21 cellular contexts compared by ENCODE assay signal in genomic region chr12:65946419-65946818, GRCh38.
DNase-seq lines count a peak whose midpoint lies in the region; ATAC-seq and TF ChIP-seq lines count a peak whose summit lies in the region.
"Had no signal": no experiment of that assay in that cellular context is flagged by ENCODE, and none has a peak within 500 bp of the region (broad histone marks: within the 10 kb centered on the region; RNA-seq: fewer than 3 reads in every experiment).

No MANE protein-coding gene starts in this region.

- TF ChIP-seq CTCF in HCT116 (IDR thresholded peaks at IDR 0.05 in 2 of 3, conservative IDR thresholded peaks at IDR 0.05 in 1 of 3; ENCODE audit: borderline replicate concordance in 1 of 3, insufficient read depth in 1 of 3, low read depth in 2 of 3, low read length in 2 of 3) = no peak
- no peak for TF ChIP-seq CTCF in RWPE2 (IDR thresholded peaks at IDR 0.05; ENCODE audit: poor library complexity, severe bottlenecking)
- no peak for TF ChIP-seq CTCF in left ventricle myocardium inferior (IDR thresholded peaks at IDR 0.05; ENCODE audit: borderline replicate concordance)

- H2AFZ ChIP-seq in ACC112 (ENCODE audit: low read length, unreplicated experiment) (no peak overlapping the region), HCT116 (ENCODE audit: low read depth, low read length, poor library complexity, severe bottlenecking) (no peak overlapping the region), mesenchymal stem cell (ENCODE audit: low read depth, low read length) (no peak overlapping the region)

- ATAC-seq in HCT116 = no peak
- no peak for ATAC-seq in RWPE2 (ENCODE audit: low read depth)
- no peak for ATAC-seq in HG02981 (IDR thresholded peaks at IDR 0.05; ENCODE audit: unreplicated experiment)
- ATAC-seq in GM21423 (IDR thresholded peaks at IDR 0.05; ENCODE audit: unreplicated experiment) = no peak
- ATAC-seq: A549 had no signal

- H2BK5ac ChIP-seq in mesenchymal stem cell (ENCODE audit: low read depth, low read length, poor library complexity, severe bottlenecking) = no peak overlapping the region

- no peak overlapping the region for H2BK15ac ChIP-seq in mesenchymal stem cell (ENCODE audit: low read depth, poor library complexity, severe bottlenecking)

- H4K8ac ChIP-seq in mesenchymal stem cell (ENCODE audit: low read length) = no peak overlapping the region

- POLR2A ChIA-PET in HCT116 (lab: Charles Lee) = interaction anchor here (3.0 kb wide), 1 partner anchor 13 kb away, joined by 11 read pairs; no protein-coding TSS in a partner anchor

- H2AK5ac ChIP-seq in mesenchymal stem cell (ENCODE audit: low read length, severe bottlenecking) = no peak overlapping the region

- H3K18ac ChIP-seq in mesenchymal stem cell (ENCODE audit: low read depth in 1 of 2, low read length in 2 of 2) = no peak overlapping the region

- DNase-seq in HCT116 (ENCODE audit: low read depth, low spot score) (no peak), RWPE2 (ENCODE audit: low spot score) (no peak), mesenchymal stem cell (no peak), left ventricle myocardium inferior (no peak)
- DNase-seq: C1 segment of cervical spinal cord; DMS 273 treated with DMSO at 0.1 percent for 48 hours; GDM1; GOT3; Karpas-422; MG63; NCI-H1048; NCI-H1436; NCI-H2029 treated with DMSO at 0.1 percent for 48 hours; NCI-H748 treated with DMSO at 0.1 percent for 48 hours; NK-92 treated with Interleukin-12 subunit alpha and Interleukin-12 subunit beta, amount 100 ng/mL, for 24 hours; SHP77 treated with DMSO at 0.1 percent for 48 hours had no signal

- H2BK12ac ChIP-seq in mesenchymal stem cell (ENCODE audit: low read length in 2 of 2) = no peak overlapping the region

- BruUV-seq in HCT116 (replicated peaks; lab: Mats Ljungman, UMichigan) = no TSS peak

- peaks cover 1% of the 10 kb centered on the region for H3K79me1 ChIP-seq in mesenchymal stem cell (replicated peaks; ENCODE audit: low read length, poor library complexity, severe bottlenecking)

- H3K79me2 ChIP-seq in ACC112 (ENCODE audit: control insufficient read depth, insufficient read depth, low read length, unreplicated experiment) (peaks cover 83% of the 10 kb centered on the region), HCT116 (ENCODE audit: insufficient read depth, low read length) (peaks cover 100% of the 10 kb centered on the region)

- peak overlapping the region; percentile 38 for H3K4me2 ChIP-seq in HCT116 (ENCODE audit: low read length)
- H3K4me2 ChIP-seq in mesenchymal stem cell (ENCODE audit: low read length, poor library complexity, severe bottlenecking) = no peak overlapping the region
- H3K4me2 ChIP-seq: A549 had no signal

- H3K9ac ChIP-seq in HCT116 (ENCODE audit: low read length) (peak overlapping the region; percentile 40), mesenchymal stem cell (ENCODE audit: low read length) (peak overlapping the region; percentile 87)

- H3K4me3 ChIP-seq in ACC112 (ENCODE audit: low read depth, low read length) = no peak overlapping the region
- no peak overlapping the region for H3K4me3 ChIP-seq in HCT116 (replicated peaks in 1 of 2; ENCODE audit: low read depth in 1 of 2, low read length in 2 of 2)
- no peak overlapping the region for H3K4me3 ChIP-seq in RWPE2 (ENCODE audit: severe bottlenecking)
- H3K4me3 ChIP-seq in mesenchymal stem cell (ENCODE audit: insufficient read depth in 1 of 2, low read depth in 1 of 2, low read length in 2 of 2) = no peak overlapping the region
- H3K4me3 ChIP-seq in left ventricle myocardium inferior = no peak overlapping the region
- H3K4me3 ChIP-seq: A549, MG63 had no signal

- intact Hi-C loops in HCT116 (cut with micrococcal nuclease) (no loop called here), left ventricle myocardium inferior (cut with micrococcal nuclease) (no loop called here)

- H3K36me3 ChIP-seq in ACC112 (ENCODE audit: insufficient read depth, low read length) = peaks cover 8% of the 10 kb centered on the region; the same call in 1 of the 2 replicates
- no peaks in the 10 kb centered on the region for H3K36me3 ChIP-seq in HCT116 (ENCODE audit: control insufficient read depth in 1 of 2, insufficient read depth in 2 of 2, low read length in 2 of 2)
- peaks cover 78% of the 10 kb centered on the region for H3K36me3 ChIP-seq in RWPE2 (ENCODE audit: low read depth)
- H3K36me3 ChIP-seq in mesenchymal stem cell (ENCODE audit: control insufficient read depth in 1 of 2, insufficient read depth in 2 of 2, low read depth in 1 of 2, low read length in 2 of 2) = peaks cover 3 to 20% of the 10 kb centered on the region in 2 experiments
- no peaks in the 10 kb centered on the region for H3K36me3 ChIP-seq in left ventricle myocardium inferior
- H3K36me3 ChIP-seq: MG63 had no signal

- no peak overlapping the region for H3K4ac ChIP-seq in mesenchymal stem cell (ENCODE audit: low read depth in 1 of 2, low read length in 2 of 2)

- no peaks in the 10 kb centered on the region; the same call in 1 of the 2 replicates for H4K20me1 ChIP-seq in HCT116 (ENCODE audit: insufficient read depth)

- H3K23ac ChIP-seq in mesenchymal stem cell (ENCODE audit: low read length in 2 of 2) = no peak overlapping the region

- TF ChIP-seq POLR2A in HCT116 (IDR thresholded peaks at IDR 0.05; ENCODE audit: borderline replicate concordance, extremely low read depth, insufficient read depth, insufficient read length) = no peak

- no peaks in the 10 kb centered on the region for H3K27me3 ChIP-seq in ACC112 (ENCODE audit: insufficient read depth, low read length)
- no peaks in the 10 kb centered on the region for H3K27me3 ChIP-seq in HCT116 (ENCODE audit: insufficient read depth, low read length)
- H3K27me3 ChIP-seq in RWPE2 (ENCODE audit: insufficient read depth, poor library complexity, severe bottlenecking) = no peaks in the 10 kb centered on the region
- H3K27me3 ChIP-seq in mesenchymal stem cell (ENCODE audit: control insufficient read depth in 1 of 2, insufficient read depth in 1 of 2, low read length in 2 of 2) = no peaks in the 10 kb centered on the region
- peaks cover 24% of the 10 kb centered on the region for H3K27me3 ChIP-seq in left ventricle myocardium inferior (ENCODE audit: low read depth)
- H3K27me3 ChIP-seq: MG63 had no signal

- H3K27ac ChIP-seq in ACC112 (ENCODE audit: low read depth, low read length) = peak overlapping the region; percentile 99
- peak overlapping the region; percentile 66; the same call in 1 of the 2 replicates for H3K27ac ChIP-seq in HCT116 (ENCODE audit: low read depth, low read length)
- peak overlapping the region; percentile 77 for H3K27ac ChIP-seq in RWPE2 (ENCODE audit: poor library complexity, severe bottlenecking)
- peak overlapping the region; percentile 22 for H3K27ac ChIP-seq in mesenchymal stem cell (ENCODE audit: low read length, poor library complexity, severe bottlenecking)
- H3K27ac ChIP-seq in left ventricle myocardium inferior (replicated peaks) = no peak overlapping the region
- H3K27ac ChIP-seq: A549, HL-60 had no signal

- H3K9me2 ChIP-seq in HCT116 (ENCODE audit: insufficient read depth) = no peaks in the 10 kb centered on the region

- H4K91ac ChIP-seq in mesenchymal stem cell (ENCODE audit: low read length) = no peak overlapping the region

- RAD21 ChIA-PET in HCT116 (lab: Charles Lee; ENCODE audit: low non-redundant PET in 1 of 2, low total read pairs in 2 of 2, uncharacterized antibody in 2 of 2, unreplicated experiment in 2 of 2) = no interaction called here

- H3K9me3 ChIP-seq in HCT116 (ENCODE audit: control insufficient read depth in 1 of 2, insufficient read depth in 1 of 2, low read depth in 1 of 2, low read length in 2 of 2) = no peaks in the 10 kb centered on the region
- no peaks in the 10 kb centered on the region for H3K9me3 ChIP-seq in RWPE2 (ENCODE audit: severe bottlenecking)
- H3K9me3 ChIP-seq in mesenchymal stem cell (ENCODE audit: control insufficient read depth, low read length) = no peaks in the 10 kb centered on the region
- H3K9me3 ChIP-seq in left ventricle myocardium inferior (replicated peaks) = no peaks in the 10 kb centered on the region
- H3K9me3 ChIP-seq: A549, MG63 had no signal

- no peak for TF ChIP-seq RAD21 in HCT116 (IDR thresholded peaks at IDR 0.05; ENCODE audit: low read depth)

- H3K4me1 ChIP-seq in ACC112 (ENCODE audit: control insufficient read depth, insufficient read depth, low read length, unreplicated experiment) (peaks cover 95% of the 10 kb centered on the region), HCT116 (ENCODE audit: control insufficient read depth in 1 of 2, insufficient read depth in 2 of 2, low read length in 2 of 2) (peaks cover 84 to 96% of the 10 kb centered on the region in 2 experiments), RWPE2 (ENCODE audit: insufficient read depth, poor library complexity, severe bottlenecking) (peaks cover 89% of the 10 kb centered on the region), mesenchymal stem cell (ENCODE audit: control insufficient read depth, insufficient read depth, low read depth, low read length) (peaks cover 9% of the 10 kb centered on the region), left ventricle myocardium inferior (peaks cover 16% of the 10 kb centered on the region)

- CTCF ChIA-PET in HCT116 (lab: Charles Lee) = interaction anchor here (1.1 to 1.3 kb wide), 2 partner anchors 76 to 344 kb away, joined by 3 to 4 read pairs; no protein-coding TSS in a partner anchor

- H3K14ac ChIP-seq in mesenchymal stem cell (ENCODE audit: low read length in 2 of 2) = no peak overlapping the region

- no peak overlapping the region for H2BK120ac ChIP-seq in mesenchymal stem cell (ENCODE audit: low read depth, low read length)

TF ChIP-seq in HCT116, 20 proteins besides CTCF, POLR2A, EP300 and RAD21 (continues in another document):
- TF ChIP-seq POLR2AphosphoS5 (IDR thresholded peaks at IDR 0.05; ENCODE audit: low read depth, low read length) = no peak; the same call in 1 of the 2 replicates
- no peak for TF ChIP-seq SIN3A (IDR thresholded peaks at IDR 0.05; ENCODE audit: low read depth)
- no peak for TF ChIP-seq TCF7L2 (IDR thresholded peaks at IDR 0.05; ENCODE audit: borderline replicate concordance, extremely low read depth, insufficient read depth, insufficient read length)
- no peak for TF ChIP-seq EZH2 (IDR thresholded peaks at IDR 0.05)
- TF ChIP-seq CEBPB (IDR thresholded peaks at IDR 0.05; ENCODE audit: low read depth) = no peak
- TF ChIP-seq ZNF274 (IDR thresholded peaks at IDR 0.05; ENCODE audit: low read depth, low read length) = no peak
- TF ChIP-seq, protein P1, sequence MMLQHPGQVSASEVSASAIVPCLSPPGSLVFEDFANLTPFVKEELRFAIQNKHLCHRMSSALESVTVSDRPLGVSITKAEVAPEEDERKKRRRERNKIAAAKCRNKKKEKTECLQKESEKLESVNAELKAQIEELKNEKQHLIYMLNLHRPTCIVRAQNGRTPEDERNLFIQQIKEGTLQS (IDR thresholded peaks at IDR 0.05) = no peak
- TF ChIP-seq, protein P2, sequence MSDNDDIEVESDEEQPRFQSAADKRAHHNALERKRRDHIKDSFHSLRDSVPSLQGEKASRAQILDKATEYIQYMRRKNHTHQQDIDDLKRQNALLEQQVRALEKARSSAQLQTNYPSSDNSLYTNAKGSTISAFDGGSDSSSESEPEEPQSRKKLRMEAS (IDR thresholded peaks at IDR 0.05) = no peak
- no peak for TF ChIP-seq FOSL1 (IDR thresholded peaks at IDR 0.05; ENCODE audit: low read depth)
